In the genomic region with DNA sequence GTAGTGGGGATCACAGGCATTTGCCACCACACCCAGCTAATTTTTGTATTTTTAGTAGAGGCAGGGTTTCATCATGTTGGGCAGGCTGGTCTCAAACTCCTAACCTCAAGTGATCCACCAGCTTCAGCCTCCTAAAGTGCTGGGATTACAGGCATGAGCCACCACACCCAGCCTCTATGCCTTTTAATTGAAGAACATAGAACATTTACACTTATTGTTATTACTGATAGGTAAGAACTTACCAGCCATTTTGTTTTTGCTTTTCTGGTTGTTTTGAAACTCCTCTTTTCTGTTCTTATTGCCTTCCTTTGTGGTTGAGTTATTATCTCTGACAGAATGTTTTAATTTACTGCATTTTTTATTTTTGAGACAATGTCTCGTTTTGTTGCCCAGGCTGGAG, we compare ENCODE assay signal across 23 cellular contexts. TPM values are rescaled to one million over a fixed set of nuclear protein-coding genes. Genes with fewer than 3 reads are reported as not detected.
DNase-seq lines count a peak whose midpoint lies in the region; ATAC-seq, FAIRE-seq and TF ChIP-seq lines count a peak whose summit lies in the region.
"Had no signal": no experiment of that assay in that cellular context is flagged by ENCODE, and none has a peak within 500 bp of the region (broad histone marks: within the 10 kb centered on the region; RNA-seq: fewer than 3 reads in every experiment).

No MANE protein-coding gene starts in this region.

- 0 out of 2 replicates have a peak, but pooled peaks cover 2% of the 10 kb centered on the region for H3K9me3 ChIP-seq in K562 (replicated peaks; ENCODE audit: control insufficient read depth, insufficient read depth, low read depth, low read length)
- H3K9me3 ChIP-seq in keratinocyte (ENCODE audit: control insufficient read depth, low read depth, low read length): no peaks in the 10 kb centered on the region
- no peaks in the 10 kb centered on the region for H3K9me3 ChIP-seq in osteoblast (ENCODE audit: low read depth, low read length)
- H3K9me3 ChIP-seq: BE2C had no signal

- TF ChIP-seq RAD21 in K562 (CRISPR knock-in tag; conservative IDR thresholded peaks at IDR 0.05 in 1 of 2, IDR thresholded peaks at IDR 0.05 in 1 of 2): no peak

- no peak overlapping the region for H2AFZ ChIP-seq in K562 (ENCODE audit: low read depth, low read length)
- no peak overlapping the region for H2AFZ ChIP-seq in keratinocyte (ENCODE audit: control insufficient read depth, low read length)
- no peak overlapping the region for H2AFZ ChIP-seq in osteoblast (ENCODE audit: low read length)

- H3K4me2 ChIP-seq in K562 (ENCODE audit: insufficient read depth, low read length) (no peak overlapping the region), keratinocyte (ENCODE audit: control insufficient read depth, extremely low read depth, insufficient read depth, low read depth, low read length) (no peak overlapping the region), osteoblast (ENCODE audit: insufficient read depth, low read length) (no peak overlapping the region)
- H3K4me2 ChIP-seq: BLaER1 had no signal

- CTCF ChIA-PET in RWPE1 (lab: Yijun Ruan, JAX) (no interaction called here), K562 (lab: Yijun Ruan, JAX; ENCODE audit: low intra/inter-chr PET ratio) (no interaction called here)

- no peak for TF ChIP-seq POLR2A in K562 (conservative IDR thresholded peaks at IDR 0.05)

- WGBS in K562 (ENCODE audit: insufficient coverage, low coverage, missing lambda C conversion rate): 83% methylated on average over 1 of the region's 1 CpG

- H4K20me1 ChIP-seq in K562 (replicated peaks; ENCODE audit: control insufficient read depth, insufficient read depth, low read length) (no peaks in the 10 kb centered on the region), keratinocyte (ENCODE audit: control insufficient read depth, extremely low read depth, insufficient read depth, low read length) (no peaks in the 10 kb centered on the region), osteoblast (ENCODE audit: insufficient read depth, low read length) (no peaks in the 10 kb centered on the region)
- H4K20me1 ChIP-seq: BLaER1 had no signal

- no peaks in the 10 kb centered on the region for H3K79me2 ChIP-seq in K562 (ENCODE audit: control insufficient read depth, insufficient read depth, low read length)
- H3K79me2 ChIP-seq in keratinocyte (ENCODE audit: control insufficient read depth, insufficient read depth, low read length): no peaks in the 10 kb centered on the region
- H3K79me2 ChIP-seq in osteoblast (ENCODE audit: insufficient read depth, low read length): no peaks in the 10 kb centered on the region

- in situ Hi-C loops in K562 (cut with MboI): no loop called here

- no peaks in the 10 kb centered on the region for H3K27me3 ChIP-seq in K562 (ENCODE audit: control insufficient read depth in 2 of 2, insufficient read depth in 2 of 2, low read length in 2 of 2)
- H3K27me3 ChIP-seq in keratinocyte (ENCODE audit: control insufficient read depth, extremely low read depth, insufficient read depth, low read length): no peaks in the 10 kb centered on the region
- no peaks in the 10 kb centered on the region for H3K27me3 ChIP-seq in osteoblast (ENCODE audit: insufficient read depth, low read length)
- H3K27me3 ChIP-seq: BE2C, BLaER1 had no signal

- no peaks in the 10 kb centered on the region for H3K9me1 ChIP-seq in K562 (ENCODE audit: control insufficient read depth, insufficient read depth, low read length)
- H3K9me1 ChIP-seq in keratinocyte (ENCODE audit: control insufficient read depth, extremely low read depth, insufficient read depth, low read length): no peaks in the 10 kb centered on the region

- TF ChIP-seq CTCF in RWPE1 (conservative IDR thresholded peaks at IDR 0.05; ENCODE audit: low read depth) (no peak), K562 (IDR thresholded peaks at IDR 0.05 in 2 of 3, conservative IDR thresholded peaks at IDR 0.05 in 1 of 3; ENCODE audit: insufficient read depth in 2 of 3, low read depth in 1 of 3, low read length in 3 of 3) (no peak), keratinocyte (optimal IDR thresholded peaks at IDR 0.05 in 1 of 3, IDR thresholded peaks at IDR 0.05 in 1 of 3, conservative IDR thresholded peaks at IDR 0.05 in 1 of 3; ENCODE audit: extremely low read depth in 1 of 3, insufficient read depth in 2 of 3, low read length in 3 of 3) (no peak), osteoblast (IDR thresholded peaks at IDR 0.05; ENCODE audit: extremely low read depth, low read depth, low read length) (no peak)

- POLR2A ChIA-PET in RWPE1 (lab: Yijun Ruan, JAX; ENCODE audit: low non-redundant PET) (no interaction called here), K562 (lab: Yijun Ruan, JAX) (interaction anchor here (0.7 kb wide), 1 partner anchor 82 kb away, joined by 3 read pairs; no protein-coding TSS in a partner anchor)

- intact Hi-C loops in K562 (cut with micrococcal nuclease): no loop called here

- H3K9ac ChIP-seq in K562 (ENCODE audit: insufficient read depth in 1 of 2, low read depth in 2 of 2, low read length in 2 of 2): no peak overlapping the region
- no peak overlapping the region for H3K9ac ChIP-seq in keratinocyte (ENCODE audit: control insufficient read depth, extremely low read depth, insufficient read depth, low read length)
- H3K9ac ChIP-seq: BLaER1 had no signal

- H3K4me1 ChIP-seq in K562 (replicated peaks in 1 of 2; ENCODE audit: control insufficient read depth in 2 of 2, insufficient read depth in 2 of 2, low read length in 2 of 2): no peaks in the 10 kb centered on the region
- peaks cover 11% of the 10 kb centered on the region for H3K4me1 ChIP-seq in keratinocyte (ENCODE audit: control insufficient read depth, extremely low read depth, insufficient read depth, low read length)
- no peaks in the 10 kb centered on the region for H3K4me1 ChIP-seq in osteoblast (ENCODE audit: insufficient read depth, low read length)
- H3K4me1 ChIP-seq: BE2C, BLaER1 had no signal

- dilution Hi-C loops in keratinocyte (cut with MboI; ENCODE audit: extremely low pct_ligation_motif_present, low sequenced_read_pairs): no loop called here

- DNase-seq in RWPE1 (ENCODE audit: low spot score) (no peak), K562 (ENCODE audit: extremely low read depth in 1 of 4, low spot score in 3 of 4) (no peak), keratinocyte (ENCODE audit: low read depth, low spot score) (no peak), osteoblast (ENCODE audit: insufficient read length, low spot score, missing footprints) (peak; percentile 5), mesenteric fat pad (ENCODE audit: low spot score) (no peak), caudate nucleus (lab: John Stamatoyannopoulos, UW) (no peak), left lobe of liver (ENCODE audit: low spot score) (no peak)
- DNase-seq: 8988T; ACHN; BE2C; C1 segment of cervical spinal cord; CD4-positive, alpha-beta memory T cell; CD4-positive, CD25-positive, alpha-beta regulatory T cell; CD8-positive, alpha-beta memory T cell; COR-L47; DMS79 treated with DMSO at 0.1 percent for 48 hours; GF-D8 had no signal

- no peak overlapping the region for H3K4me3 ChIP-seq in K562
- no peak overlapping the region for H3K4me3 ChIP-seq in keratinocyte (ENCODE audit: control insufficient read depth in 2 of 3, extremely low read depth in 1 of 3, insufficient read depth in 2 of 3, low read depth in 1 of 3, low read length in 3 of 3)
- no peak overlapping the region for H3K4me3 ChIP-seq in osteoblast (ENCODE audit: insufficient read depth, low read length)
- H3K4me3 ChIP-seq: BLaER1 had no signal

- no peak for TF ChIP-seq EP300 in K562 (IDR thresholded peaks at IDR 0.05; ENCODE audit: low read length)

- ATAC-seq in K562: no peak
- no peak for ATAC-seq in GM21390 (IDR thresholded peaks at IDR 0.05; ENCODE audit: unreplicated experiment)
- ATAC-seq in left lobe of liver: no peak

- H3K36me3 ChIP-seq in K562 (ENCODE audit: control insufficient read depth, insufficient read depth, low read length) (peaks cover 5% of the 10 kb centered on the region; the same call in 1 of the 3 replicates), keratinocyte (ENCODE audit: control insufficient read depth in 2 of 2, extremely low read depth in 1 of 2, insufficient read depth in 2 of 2, low read length in 2 of 2) (no peaks in the 10 kb centered on the region), osteoblast (ENCODE audit: insufficient read depth, low read length) (peaks cover 5% of the 10 kb centered on the region)
- H3K36me3 ChIP-seq: BE2C had no signal

- FAIRE-seq in K562 (lab: Jason Lieb, UNC): no peak
- FAIRE-seq in keratinocyte (lab: Jason Lieb, UNC): no peak
- FAIRE-seq: A204.1, G401.6, GM12891, GM19239 had no signal

- 0 out of 2 replicates have a peak overlapping the region, but pooled peaks have one; percentile 29 for H3K27ac ChIP-seq in RWPE1
- H3K27ac ChIP-seq in K562 (ENCODE audit: extremely low read depth, low read depth, low read length): no peak overlapping the region
- H3K27ac ChIP-seq in keratinocyte (ENCODE audit: control insufficient read depth, insufficient read depth, low read length): peak overlapping the region; percentile 78
- H3K27ac ChIP-seq in osteoblast (ENCODE audit: low read depth, low read length): no peak overlapping the region
- no peak overlapping the region for H3K27ac ChIP-seq in caudate nucleus (ENCODE audit: low read depth, low read length)
- H3K27ac ChIP-seq: BLaER1 had no signal

- no TSS peak for BruUV-seq in K562 (replicated peaks; lab: Mats Ljungman, UMichigan)

RNA-seq across cellular contexts. Expression of gene PCNP, which starts 29.2 kb away (rescaled TPM):
- 25.3 and 87.5 TPM in 2 replicates for total RNA-seq in K562 (2011; cell fraction: chromatin; rRNA removed; ENCODE audit: low replicate concordance)
- 12.5 and 16.1 TPM in 2 replicates for total RNA-seq in K562 (2011; cell fraction: nucleolus; rRNA removed)
- 43.8 and 82.4 TPM in 2 replicates for total RNA-seq in K562 (2011; cell fraction: nucleoplasm; rRNA removed)
- total RNA-seq in K562 (2014; rRNA removed): 54.3 and 65.8 TPM in 2 replicates
- total RNA-seq in K562 (2014; rRNA removed; fragmentation: Illumina TruSeq; extraction: Trizol): 150 and 171 TPM in 2 replicates
- 101 and 115 TPM in 2 replicates for total RNA-seq in K562 (2015; rRNA removed; fragmentation: Illumina TruSeq; extraction: Trizol)
- total RNA-seq in K562 (2021): 145 and 157 TPM in 2 replicates
- 84.4 and 97.5 TPM in 2 replicates for polyA plus RNA-seq in K562 (2011; rRNA removed)
- polyA plus RNA-seq in K562 (2011; cell fraction: cytosol; rRNA removed): 10.5 and 31.2 TPM in 2 replicates
- polyA plus RNA-seq in K562 (2011; cell fraction: nucleus; rRNA removed): 22.5 and 31.3 TPM in 2 replicates
- 100 and 136 TPM in 2 replicates for polyA plus RNA-seq in K562 (2012)
- polyA plus RNA-seq in K562 (2014; fragmentation: Illumina TruSeq; extraction: Trizol): 124 and 158 TPM in 2 replicates
- 100 to 1,000 TPM; 151 to 170 TPM for polyA plus RNA-seq in K562 (2014; fragmentation: Nextera tagmentation; extraction: Ambion mirVana)
- 85.3 and 95.5 TPM in 2 replicates for polyA plus RNA-seq in K562 (2014; rRNA removed)
- 54.2 and 67.8 TPM in 2 replicates for polyA minus RNA-seq in K562 (2011; rRNA and poly(A)+ RNA removed)
- polyA minus RNA-seq in K562 (2011; cell fraction: cytosol; rRNA and poly(A)+ RNA removed): 24.1 and 24.5 TPM in 2 replicates
- 10.5 and 26.3 TPM in 2 replicates for polyA minus RNA-seq in K562 (2011; cell fraction: nucleus; rRNA and poly(A)+ RNA removed)
- 37.9 to 97.8 TPM (median 73.0 TPM) in 3 replicates for polyA plus RNA-seq in keratinocyte
- polyA plus RNA-seq in keratinocyte (2011; ENCODE audit: low read depth): 64.6 TPM
- 49.7 and 100 TPM in 2 replicates for polyA plus RNA-seq in keratinocyte (2011; cell fraction: cytosol; rRNA removed)
- polyA plus RNA-seq in keratinocyte (2011; cell fraction: nucleus; rRNA removed): 39.3 and 55.4 TPM in 2 replicates
- 93.2 and 142 TPM in 2 replicates for polyA plus RNA-seq in keratinocyte (2012; ENCODE audit: low replicate concordance)
- polyA minus RNA-seq in keratinocyte: 6.0 to 35.3 TPM (median 10.2 TPM) in 3 replicates
- 24.9 TPM for polyA minus RNA-seq in keratinocyte (2011; cell fraction: cytosol; rRNA and poly(A)+ RNA removed)
- 8.2 and 18.2 TPM in 2 replicates for polyA minus RNA-seq in keratinocyte (2011; cell fraction: nucleus; rRNA and poly(A)+ RNA removed)
- total RNA-seq in osteoblast: 92.6 and 93.4 TPM in 2 replicates
- 101 TPM for total RNA-seq in mesenteric fat pad
- total RNA-seq in left lobe of liver: 39.1 TPM

RNA-seq across cellular contexts. Expression of gene TRMT10C, which starts 41.5 kb away (rescaled TPM):
- total RNA-seq in K562 (2011; cell fraction: chromatin; rRNA removed; ENCODE audit: low replicate concordance): 10.8 and 31.0 TPM in 2 replicates
- 10.3 and 11.6 TPM in 2 replicates for total RNA-seq in K562 (2011; cell fraction: nucleolus; rRNA removed)
- total RNA-seq in K562 (2011; cell fraction: nucleoplasm; rRNA removed): 15.8 and 17.3 TPM in 2 replicates
- total RNA-seq in K562 (2014; rRNA removed): 39.7 and 50.4 TPM in 2 replicates
- 73.5 and 82.5 TPM in 2 replicates for total RNA-seq in K562 (2014; rRNA removed; fragmentation: Illumina TruSeq; extraction: Trizol)
- 58.5 and 62.5 TPM in 2 replicates for total RNA-seq in K562 (2015; rRNA removed; fragmentation: Illumina TruSeq; extraction: Trizol)
- 48.6 and 57.9 TPM in 2 replicates for total RNA-seq in K562 (2021)
- 42.9 and 65.2 TPM in 2 replicates for polyA plus RNA-seq in K562 (2011; rRNA removed)
- 26.4 and 33.0 TPM in 2 replicates for polyA plus RNA-seq in K562 (2011; cell fraction: cytosol; rRNA removed)
- polyA plus RNA-seq in K562 (2011; cell fraction: nucleus; rRNA removed): 9.2 and 15.7 TPM in 2 replicates
- polyA plus RNA-seq in K562 (2012): 23.1 and 41.6 TPM in 2 replicates
- 53.5 and 63.9 TPM in 2 replicates for polyA plus RNA-seq in K562 (2014; fragmentation: Illumina TruSeq; extraction: Trizol)
- 100 to 1,000 TPM; 101 to 106 TPM for polyA plus RNA-seq in K562 (2014; fragmentation: Nextera tagmentation; extraction: Ambion mirVana)
- polyA plus RNA-seq in K562 (2014; rRNA removed): 59.4 and 61.2 TPM in 2 replicates
- polyA minus RNA-seq in K562 (2011; rRNA and poly(A)+ RNA removed): 39.7 and 41.9 TPM in 2 replicates
- polyA minus RNA-seq in K562 (2011; cell fraction: cytosol; rRNA and poly(A)+ RNA removed): 15.9 and 24.2 TPM in 2 replicates
- polyA minus RNA-seq in K562 (2011; cell fraction: nucleus; rRNA and poly(A)+ RNA removed): 8.8 and 18.4 TPM in 2 replicates
- polyA plus RNA-seq in keratinocyte: 21.6 to 35.5 TPM (median 25.6 TPM) in 3 replicates
- polyA plus RNA-seq in keratinocyte (2011; ENCODE audit: low read depth): 11.9 TPM
- polyA plus RNA-seq in keratinocyte (2011; cell fraction: cytosol; rRNA removed): 14.8 and 28.2 TPM in 2 replicates
- 24.1 and 32.1 TPM in 2 replicates for polyA plus RNA-seq in keratinocyte (2011; cell fraction: nucleus; rRNA removed)
- 19.9 and 26.4 TPM in 2 replicates for polyA plus RNA-seq in keratinocyte (2012; ENCODE audit: low replicate concordance)
- polyA minus RNA-seq in keratinocyte: 4.1 to 16.6 TPM (median 11.3 TPM) in 3 replicates
- 17.5 TPM for polyA minus RNA-seq in keratinocyte (2011; cell fraction: cytosol; rRNA and poly(A)+ RNA removed)
- 9.3 and 16.2 TPM in 2 replicates for polyA minus RNA-seq in keratinocyte (2011; cell fraction: nucleus; rRNA and poly(A)+ RNA removed)
- 25.0 and 25.6 TPM in 2 replicates for total RNA-seq in osteoblast
- 21.2 TPM for total RNA-seq in mesenteric fat pad
- total RNA-seq in left lobe of liver: 9.1 TPM

Comparison
In these comparisons a context has a peak if more than half of its experiments do, and no peak if none do; other contexts are left out.
1. H3K27ac ChIP-seq: peak in RWPE1 (single experiment) and keratinocyte (single experiment); none in K562 (single experiment), osteoblast (single experiment) and caudate nucleus (single experiment).